In the genomic region with DNA sequence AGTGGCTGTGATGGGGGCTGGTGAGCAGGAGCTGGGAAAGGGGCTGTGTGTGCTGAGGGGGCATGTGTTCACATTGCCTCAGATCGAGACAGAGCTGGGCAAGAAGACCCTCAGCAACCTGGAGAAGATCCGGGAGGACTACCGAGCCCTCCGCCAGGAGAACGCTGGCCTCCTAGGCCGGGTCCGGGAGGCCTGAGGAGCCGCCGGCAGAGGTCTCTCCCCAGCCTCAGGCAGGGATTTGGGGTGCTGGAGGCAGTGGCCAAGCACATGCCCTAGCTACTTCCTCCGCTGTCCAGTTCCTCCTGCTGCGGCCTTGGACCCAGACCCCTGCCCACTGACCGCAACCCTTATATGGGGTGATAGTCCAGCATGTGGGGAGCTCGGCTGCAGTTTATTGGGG, we compare ENCODE assay signal across 24 cellular contexts. TPM values are rescaled to one million over a fixed set of nuclear protein-coding genes. Genes with fewer than 3 reads are reported as not detected.
DNase-seq lines count a peak whose midpoint lies in the region; ATAC-seq, FAIRE-seq and TF ChIP-seq lines count a peak whose summit lies in the region.
"Had no signal": no experiment of that assay in that cellular context is flagged by ENCODE, and none has a peak within 500 bp of the region (broad histone marks: within the 10 kb centered on the region; RNA-seq: fewer than 3 reads in every experiment).

No MANE protein-coding gene starts in this region.

- FAIRE-seq in kidney (lab: Jason Lieb, UNC): no peak
- FAIRE-seq: GM12891, GM19239, H1 had no signal

- no peak for DNase-seq in activated naive CD8-positive, alpha-beta T cell treated with anti-CD3 and anti-CD28 coated beads, Interleukin-2, amount 10 ng/mL, durations not matched to agents 7 days and 5 days
- DNase-seq in activated naive CD8-positive, alpha-beta T cell treated with anti-CD3 and anti-CD28 coated beads, Interleukin-2, amount 50 U/mL, for 24 hours: no peak
- peak; percentile 53 for DNase-seq in kidney
- DNase-seq in HUDEP-2 (lab: John Stamatoyannopoulos, UW; ENCODE audit: unreplicated experiment in 76 of 76): no peak
- DNase-seq in GF-D8 (lab: John Stamatoyannopoulos, UW): no peak
- DNase-seq in iPS-NIHi11 (ENCODE audit: low spot score): no peak
- DNase-seq: CD8-positive, alpha-beta memory T cell; COR-L47; DMS 273 treated with DMSO at 0.1 percent for 48 hours; DMS53; DND-41; EL; IMR-90 had no signal

- peaks cover 17% of the 10 kb centered on the region for H3K36me3 Mint-ChIP-seq in activated naive CD8-positive, alpha-beta T cell treated with anti-CD3 and anti-CD28 coated beads, Interleukin-2, amount 10 ng/mL, durations not matched to agents 7 days and 5 days
- H3K36me3 Mint-ChIP-seq in activated naive CD8-positive, alpha-beta T cell treated with anti-CD3 and anti-CD28 coated beads, Interleukin-2, amount 50 U/mL, for 24 hours (ENCODE audit: low read depth): peaks cover 5% of the 10 kb centered on the region
- H3K36me3 Mint-ChIP-seq in activated T-helper 17 cell treated with anti-CD3 and anti-CD28 coated beads, Interleukin-2, amount 50 U/mL, for 72 hours (ENCODE audit: low read depth): peaks cover 79% of the 10 kb centered on the region

- POLR2A ChIA-PET in activated naive CD8-positive, alpha-beta T cell treated with anti-CD3 and anti-CD28 coated beads, Interleukin-2, amount 10 ng/mL, durations not matched to agents 7 days and 5 days (lab: Charles Lee): no interaction called here

- no peaks in the 10 kb centered on the region for H3K4me1 ChIP-seq in kidney (ENCODE audit: control insufficient read depth in 1 of 2, insufficient read depth in 1 of 2, low read depth in 1 of 2, low read length in 2 of 2)
- H3K4me1 ChIP-seq: HAP-1 had no signal

- no peak for TF ChIP-seq CTCF in kidney (IDR thresholded peaks at IDR 0.05; ENCODE audit: borderline replicate concordance, extremely low read depth, insufficient read depth)

- H3K4me3 ChIP-seq in kidney (ENCODE audit: low read length in 2 of 2): no peak overlapping the region
- H3K4me3 ChIP-seq: BLaER1 treated with 17β-estradiol and CSF1 and Interleukin-3, amounts not matched to agents 10 nM and 100 nM; HAP-1 had no signal

- H3K27ac ChIP-seq in kidney (ENCODE audit: low read depth in 2 of 2, low read length in 2 of 2): no peak overlapping the region
- H3K27ac ChIP-seq: BLaER1 treated with 17β-estradiol and CSF1 and Interleukin-3, amounts not matched to agents 10 nM and 100 nM; HL-60 had no signal

- H3K27ac Mint-ChIP-seq in activated naive CD8-positive, alpha-beta T cell treated with anti-CD3 and anti-CD28 coated beads, Interleukin-2, amount 10 ng/mL, durations not matched to agents 7 days and 5 days: peak overlapping the region; percentile 61
- H3K27ac Mint-ChIP-seq in activated naive CD8-positive, alpha-beta T cell treated with anti-CD3 and anti-CD28 coated beads, Interleukin-2, amount 50 U/mL, for 24 hours: no peak overlapping the region
- peak overlapping the region; percentile 70 for H3K27ac Mint-ChIP-seq in activated T-helper 17 cell treated with anti-CD3 and anti-CD28 coated beads, Interleukin-2, amount 50 U/mL, for 72 hours
- H3K27ac Mint-ChIP-seq: B cell had no signal

- H3K9me3 Mint-ChIP-seq in activated naive CD8-positive, alpha-beta T cell treated with anti-CD3 and anti-CD28 coated beads, Interleukin-2, amount 10 ng/mL, durations not matched to agents 7 days and 5 days: no peaks in the 10 kb centered on the region
- H3K9me3 Mint-ChIP-seq in activated naive CD8-positive, alpha-beta T cell treated with anti-CD3 and anti-CD28 coated beads, Interleukin-2, amount 50 U/mL, for 24 hours: no peaks in the 10 kb centered on the region
- H3K9me3 Mint-ChIP-seq in activated T-helper 17 cell treated with anti-CD3 and anti-CD28 coated beads, Interleukin-2, amount 50 U/mL, for 72 hours: no peaks in the 10 kb centered on the region
- H3K9me3 Mint-ChIP-seq: CD8-positive, alpha-beta memory T cell had no signal

- H3K4me1 Mint-ChIP-seq in activated naive CD8-positive, alpha-beta T cell treated with anti-CD3 and anti-CD28 coated beads, Interleukin-2, amount 10 ng/mL, durations not matched to agents 7 days and 5 days: peaks cover 14% of the 10 kb centered on the region
- peaks cover 6% of the 10 kb centered on the region for H3K4me1 Mint-ChIP-seq in activated naive CD8-positive, alpha-beta T cell treated with anti-CD3 and anti-CD28 coated beads, Interleukin-2, amount 50 U/mL, for 24 hours
- H3K4me1 Mint-ChIP-seq in activated T-helper 17 cell treated with anti-CD3 and anti-CD28 coated beads, Interleukin-2, amount 50 U/mL, for 72 hours: peaks cover 8% of the 10 kb centered on the region

- ATAC-seq in activated naive CD8-positive, alpha-beta T cell treated with anti-CD3 and anti-CD28 coated beads, Interleukin-2, amount 10 ng/mL, durations not matched to agents 7 days and 5 days (ENCODE audit: low read depth): no peak
- no peak for ATAC-seq in activated naive CD8-positive, alpha-beta T cell treated with anti-CD3 and anti-CD28 coated beads, Interleukin-2, amount 50 U/mL, for 24 hours
- ATAC-seq in activated T-helper 17 cell treated with anti-CD3 and anti-CD28 coated beads, Interleukin-2, amount 50 U/mL, for 72 hours (replicated peaks): peak; percentile 8

- no peaks in the 10 kb centered on the region for H3K9me3 ChIP-seq in kidney (ENCODE audit: control insufficient read depth in 1 of 2, low read length in 2 of 2)
- H3K9me3 ChIP-seq: BLaER1 treated with 17β-estradiol and CSF1 and Interleukin-3, amounts not matched to agents 10 nM and 100 nM; HAP-1 had no signal

- H3K27me3 Mint-ChIP-seq in activated naive CD8-positive, alpha-beta T cell treated with anti-CD3 and anti-CD28 coated beads, Interleukin-2, amount 10 ng/mL, durations not matched to agents 7 days and 5 days: no peaks in the 10 kb centered on the region
- no peaks in the 10 kb centered on the region for H3K27me3 Mint-ChIP-seq in activated naive CD8-positive, alpha-beta T cell treated with anti-CD3 and anti-CD28 coated beads, Interleukin-2, amount 50 U/mL, for 24 hours
- H3K27me3 Mint-ChIP-seq in activated T-helper 17 cell treated with anti-CD3 and anti-CD28 coated beads, Interleukin-2, amount 50 U/mL, for 72 hours: no peaks in the 10 kb centered on the region
- H3K27me3 Mint-ChIP-seq: B cell had no signal

- no peak overlapping the region for H3K4me3 Mint-ChIP-seq in activated naive CD8-positive, alpha-beta T cell treated with anti-CD3 and anti-CD28 coated beads, Interleukin-2, amount 10 ng/mL, durations not matched to agents 7 days and 5 days
- no peak overlapping the region for H3K4me3 Mint-ChIP-seq in activated naive CD8-positive, alpha-beta T cell treated with anti-CD3 and anti-CD28 coated beads, Interleukin-2, amount 50 U/mL, for 24 hours
- H3K4me3 Mint-ChIP-seq in activated T-helper 17 cell treated with anti-CD3 and anti-CD28 coated beads, Interleukin-2, amount 50 U/mL, for 72 hours: no peak overlapping the region
- H3K4me3 Mint-ChIP-seq: B cell had no signal

- intact Hi-C loops in kidney (cut with DNase I): no loop called here

- no peak overlapping the region for H3K9ac ChIP-seq in kidney (ENCODE audit: low read length in 2 of 2)
- H3K9ac ChIP-seq: BLaER1 treated with 17β-estradiol and CSF1 and Interleukin-3, amounts not matched to agents 10 nM and 100 nM had no signal

- H3K36me3 ChIP-seq in kidney (ENCODE audit: control insufficient read depth in 1 of 2, insufficient read depth in 2 of 2, low read length in 2 of 2): peaks cover 0 to 4% of the 10 kb centered on the region in 2 donors

RNA-seq across cellular contexts. Expression of a gene that starts 14.4 kb away (rescaled TPM):
- 10 to 100 TPM; 23.3 to 23.6 TPM for total RNA-seq in activated naive CD8-positive, alpha-beta T cell treated with anti-CD3 and anti-CD28 coated beads, Interleukin-2, amount 10 ng/mL, durations not matched to agents 7 days and 5 days
- total RNA-seq in activated T-helper 17 cell treated with anti-CD3 and anti-CD28 coated beads, Interleukin-2, amount 50 U/mL, for 72 hours: 100 to 1,000 TPM in 1 of 2 donors, 10 to 100 TPM in 1; 80.4 to 109 TPM
- 2.0 TPM for total RNA-seq in kidney
- polyA plus RNA-seq in kidney (ENCODE audit: insufficient read depth, low read depth, low replicate concordance): 0.45 TPM
- total RNA-seq: A172, B cell, G401, HT1080, IMR-90 had no signal

RNA-seq across cellular contexts. Expression of a gene that starts 14.8 kb away (rescaled TPM):
- total RNA-seq in activated naive CD8-positive, alpha-beta T cell treated with anti-CD3 and anti-CD28 coated beads, Interleukin-2, amount 10 ng/mL, durations not matched to agents 7 days and 5 days: 10 to 100 TPM; 27.8 to 29.6 TPM
- total RNA-seq in activated T-helper 17 cell treated with anti-CD3 and anti-CD28 coated beads, Interleukin-2, amount 50 U/mL, for 72 hours: 10 to 100 TPM; 21.7 to 33.0 TPM
- total RNA-seq in kidney: 18.5 TPM
- 13.4 TPM for polyA plus RNA-seq in kidney (ENCODE audit: insufficient read depth, low read depth, low replicate concordance)

RNA-seq across cellular contexts. Expression of a gene that starts 16.9 kb away (rescaled TPM):
- total RNA-seq in activated naive CD8-positive, alpha-beta T cell treated with anti-CD3 and anti-CD28 coated beads, Interleukin-2, amount 10 ng/mL, durations not matched to agents 7 days and 5 days: 1 to 10 TPM; 1.7 to 2.2 TPM
- total RNA-seq in activated T-helper 17 cell treated with anti-CD3 and anti-CD28 coated beads, Interleukin-2, amount 50 U/mL, for 72 hours: 1 to 10 TPM in 1 of 2 donors, under 1 TPM in 1; 0.82 to 6.2 TPM
- 0.25 TPM for total RNA-seq in kidney
- polyA plus RNA-seq in kidney (ENCODE audit: insufficient read depth, low read depth, low replicate concordance): 0.15 TPM
- total RNA-seq: A172, G401, HT1080, IMR-90 had no signal
- polyA plus RNA-seq: CD8-positive, alpha-beta memory T cell; IMR-90 had no signal

RNA-seq across cellular contexts. Expression of a gene that starts 19.5 kb away (rescaled TPM):
- 10 to 100 TPM; 12.7 to 13.2 TPM for total RNA-seq in activated naive CD8-positive, alpha-beta T cell treated with anti-CD3 and anti-CD28 coated beads, Interleukin-2, amount 10 ng/mL, durations not matched to agents 7 days and 5 days
- total RNA-seq in activated T-helper 17 cell treated with anti-CD3 and anti-CD28 coated beads, Interleukin-2, amount 50 U/mL, for 72 hours: 1 to 10 TPM; 6.6 to 8.8 TPM
- total RNA-seq in kidney: 4.5 TPM
- polyA plus RNA-seq in kidney (ENCODE audit: insufficient read depth, low read depth, low replicate concordance): 5.1 TPM

RNA-seq across cellular contexts. Expression of a gene that starts 50.1 kb away (rescaled TPM):
- total RNA-seq in activated naive CD8-positive, alpha-beta T cell treated with anti-CD3 and anti-CD28 coated beads, Interleukin-2, amount 10 ng/mL, durations not matched to agents 7 days and 5 days: 1 to 10 TPM; 2.6 to 3.6 TPM
- 10 to 100 TPM; 16.6 to 53.4 TPM for total RNA-seq in activated T-helper 17 cell treated with anti-CD3 and anti-CD28 coated beads, Interleukin-2, amount 50 U/mL, for 72 hours
- 4.0 TPM for total RNA-seq in kidney
- polyA plus RNA-seq in kidney (ENCODE audit: insufficient read depth, low read depth, low replicate concordance): 7.2 TPM
